8 cellular contexts compared by ENCODE assay signal in the genomic region with DNA sequence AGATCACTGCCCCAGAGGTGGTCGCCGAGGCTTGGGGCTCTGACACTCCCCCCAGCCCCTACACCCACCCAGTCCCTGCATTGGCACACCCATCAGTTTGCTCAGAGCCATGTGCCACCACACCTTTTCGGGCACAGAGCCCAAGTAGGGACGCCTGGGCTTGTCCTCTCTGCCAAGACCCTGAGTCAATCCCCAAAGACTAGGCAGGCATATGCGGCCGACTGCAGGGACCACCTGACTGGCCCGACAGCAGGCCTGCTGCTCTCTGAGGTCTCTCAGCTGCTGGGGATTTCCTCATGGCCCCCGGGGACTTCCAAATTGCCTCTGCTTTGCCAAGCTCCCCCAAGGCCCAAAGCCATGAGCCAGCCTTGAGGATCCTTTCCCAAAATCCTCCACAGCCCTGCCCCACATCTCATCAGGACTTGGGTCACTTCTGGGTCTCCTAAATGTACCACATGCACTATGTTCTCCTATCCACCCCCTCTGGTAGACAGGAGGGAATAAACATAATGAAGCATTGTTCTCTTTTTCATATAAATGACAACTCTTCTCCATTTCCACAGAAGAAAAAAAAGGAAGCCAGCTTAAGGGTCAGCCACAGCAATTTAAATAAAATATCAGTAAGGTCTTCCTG. TPM values are rescaled to one million over a fixed set of nuclear protein-coding genes. Genes with fewer than 3 reads are reported as not detected.
A peak's percentile ranks its signal among the peaks of the same experiment; 100 is the strongest.
DNase-seq lines count a peak whose midpoint lies in the region; ATAC-seq and TF ChIP-seq lines count a peak whose summit lies in the region.

No MANE protein-coding gene starts in this region.

- BruUV-seq in Panc1 (replicated peaks; lab: Mats Ljungman, UMichigan) = no TSS peak

- peak in 1 of 2 donors; percentile 78 for DNase-seq in cardiac muscle cell (ENCODE audit: low read depth in 1 of 2, low spot score in 1 of 2)
- no peak for DNase-seq in cardiac septum (ENCODE audit: low spot score)
- DNase-seq in Panc1 (ENCODE audit: low read depth, low spot score) = no peak
- no peak for DNase-seq in trophoblast cell
- DNase-seq in cortex of kidney (lab: John Stamatoyannopoulos, UW) = no peak
- no peak for DNase-seq in mucosa of gallbladder (ENCODE audit: low spot score)

- ATAC-seq in Panc1 (peak; percentile 0; the same call in 1 of the 2 replicates), HG03378 (IDR thresholded peaks at IDR 0.05; ENCODE audit: unreplicated experiment) (no peak)

- no peak overlapping the region for H3K9ac ChIP-seq in trophoblast cell (ENCODE audit: low read length)

- H2BK12ac ChIP-seq in trophoblast cell (ENCODE audit: low read length) = peak overlapping the region; percentile 76

- peaks cover 18% of the 10 kb centered on the region for H3K79me1 ChIP-seq in trophoblast cell (ENCODE audit: low read length)

- no peak overlapping the region for H3K23ac ChIP-seq in trophoblast cell (ENCODE audit: low read length)

- peak overlapping the region; percentile 21 for H3K4me3 ChIP-seq in cardiac muscle cell
- peak overlapping the region; percentile 39 to 53 for H3K4me3 ChIP-seq in Panc1 (ENCODE audit: low read depth in 2 of 2, low read length in 2 of 2)
- peak overlapping the region; percentile 44 to 51 for H3K4me3 ChIP-seq in esophagus (ENCODE audit: low read depth in 1 of 2, low read length in 2 of 2)
- H3K4me3 ChIP-seq in trophoblast cell (ENCODE audit: low read depth, low read length) = no peak overlapping the region

- H3K27ac ChIP-seq in cardiac muscle cell (no peak overlapping the region), Panc1 (ENCODE audit: low read length) (peak overlapping the region; percentile 97), esophagus (ENCODE audit: low read depth in 2 of 2, low read length in 1 of 2) (peak overlapping the region; percentile 84 to 86), trophoblast cell (ENCODE audit: low read depth, low read length) (no peak overlapping the region)

- no peak for TF ChIP-seq CTCF in cardiac muscle cell (IDR thresholded peaks at IDR 0.05; ENCODE audit: low read depth, low read length)
- TF ChIP-seq CTCF in Panc1 (IDR thresholded peaks at IDR 0.05) = no peak

- no peak overlapping the region for H3K4ac ChIP-seq in trophoblast cell (ENCODE audit: low read depth, low read length)

- peak overlapping the region; percentile 38 for H2AFZ ChIP-seq in trophoblast cell (ENCODE audit: insufficient read depth, low read length, poor library complexity)

- peaks cover 3% of the 10 kb centered on the region for H3K79me2 ChIP-seq in trophoblast cell (ENCODE audit: control insufficient read depth, insufficient read depth, low read length, poor library complexity)

- peak overlapping the region; percentile 81 for H4K91ac ChIP-seq in trophoblast cell (ENCODE audit: low read depth, low read length)

- intact Hi-C loops in cardiac septum (cut with DNase I) (loop anchor here (1.0 to 5.0 kb wide), 3 partner anchors 31 to 143 kb away; a partner anchor contains a TSS), Panc1 (cut with micrococcal nuclease; ENCODE audit: unreplicated experiment) (loop anchor here (2.0 kb wide), 2 partner anchors 31 to 69 kb away; a partner anchor contains a TSS)

- H3K4me1 ChIP-seq in cardiac muscle cell (ENCODE audit: low read depth) = peaks cover 42% of the 10 kb centered on the region
- H3K4me1 ChIP-seq in Panc1 (ENCODE audit: control insufficient read depth, insufficient read depth, low read length) = peaks cover 89% of the 10 kb centered on the region
- H3K4me1 ChIP-seq in esophagus (ENCODE audit: control insufficient read depth in 2 of 2, insufficient read depth in 2 of 2, low read length in 1 of 2) = peaks cover 6 to 16% of the 10 kb centered on the region in 2 donors
- peaks cover 31 to 41% of the 10 kb centered on the region in 2 experiments for H3K4me1 ChIP-seq in trophoblast cell (ENCODE audit: control insufficient read depth in 1 of 2, insufficient read depth in 2 of 2, low read length in 2 of 2)

- CTCF ChIA-PET in Panc1 (lab: Charles Lee) = interaction anchor here (0.6 to 4.8 kb wide), 12 partner anchors 10 to 198 kb away, joined by 3 to 97 read pairs (median 4); a partner anchor contains a TSS

- H2AK5ac ChIP-seq in trophoblast cell (ENCODE audit: low read length) = peak overlapping the region; percentile 34

- H3K14ac ChIP-seq in trophoblast cell (ENCODE audit: low read length) = peak overlapping the region; percentile 59

- H3K4me2 ChIP-seq in trophoblast cell (ENCODE audit: low read length) = peak overlapping the region; percentile 54

- no peaks in the 10 kb centered on the region for H3K9me3 ChIP-seq in cardiac muscle cell (ENCODE audit: low read depth)
- H3K9me3 ChIP-seq in Panc1 (ENCODE audit: control insufficient read depth, insufficient read depth, low read depth, low read length) = no peaks in the 10 kb centered on the region
- H3K9me3 ChIP-seq in esophagus (ENCODE audit: control insufficient read depth in 2 of 2, insufficient read depth in 1 of 2, low read depth in 1 of 2, low read length in 1 of 2) = no peaks in the 10 kb centered on the region
- H3K9me3 ChIP-seq in trophoblast cell (ENCODE audit: insufficient read depth, low read depth, low read length) = no peaks in the 10 kb centered on the region

- peak overlapping the region; percentile 63 for H4K12ac ChIP-seq in trophoblast cell (ENCODE audit: low read depth, low read length)

- WGBS in esophagus, 2 donors = 16 to 37% methylated on average over 8 of the region's 8 CpGs
- WGBS in trophoblast cell (ENCODE audit: extremely low coverage, insufficient coverage, insufficient read length) = no CpG with 5 or more reads among the region's 8 CpGs

- peak overlapping the region; percentile 57 for H3K18ac ChIP-seq in trophoblast cell (ENCODE audit: low read length)

- in situ Hi-C loops in Panc1 (cut with HindIII; ENCODE audit: low pct_unique_long_range_greater_than_20kb, low sequenced_read_pairs) = no loop called here

- H3K27me3 ChIP-seq in cardiac muscle cell (no peaks in the 10 kb centered on the region), Panc1 (ENCODE audit: control insufficient read depth, insufficient read depth, low read length) (no peaks in the 10 kb centered on the region), esophagus (ENCODE audit: control insufficient read depth in 1 of 2, insufficient read depth in 2 of 2, low read length in 2 of 2) (no peaks in the 10 kb centered on the region), trophoblast cell (ENCODE audit: insufficient read depth, low read length) (no peaks in the 10 kb centered on the region)

- POLR2A ChIA-PET in Panc1 (lab: Charles Lee) = interaction anchor here (0.6 to 0.7 kb wide), 3 partner anchors 27 to 313 kb away, joined by 3 to 7 read pairs (median 3); no protein-coding TSS in a partner anchor

- peak overlapping the region; percentile 63 for H4K8ac ChIP-seq in trophoblast cell (ENCODE audit: low read depth, low read length)

- H2BK120ac ChIP-seq in trophoblast cell (ENCODE audit: insufficient read depth, low read length, poor library complexity) = peak overlapping the region; percentile 47

- H2BK5ac ChIP-seq in trophoblast cell (ENCODE audit: low read depth, low read length, poor library complexity) = no peak overlapping the region

- H3K36me3 ChIP-seq in cardiac muscle cell (no peaks in the 10 kb centered on the region), Panc1 (ENCODE audit: control insufficient read depth, insufficient read depth, low read length) (no peaks in the 10 kb centered on the region), esophagus (ENCODE audit: control insufficient read depth in 2 of 2, insufficient read depth in 2 of 2, low read length in 1 of 2) (no peaks in the 10 kb centered on the region), trophoblast cell (ENCODE audit: control insufficient read depth in 1 of 2, insufficient read depth in 2 of 2, low read length in 2 of 2) (no peaks in the 10 kb centered on the region)

RNA-seq across cellular contexts. Expression of a gene that starts 30.6 kb away (rescaled TPM):
- total RNA-seq in cardiac muscle cell (326 and 564 TPM in 2 replicates), cardiac septum (317 TPM), Panc1 (2021; ENCODE audit: unreplicated experiment) (108 TPM), mucosa of gallbladder (198 TPM)
- polyA plus RNA-seq in cardiac muscle cell (186 and 218 TPM in 2 replicates), esophagus (10 to 100 TPM; 39.1 to 86.4 TPM)
- polyA plus RNA-seq in Panc1 (2012; ENCODE audit: insufficient read length) = 94.4 TPM
- polyA plus RNA-seq in trophoblast cell (2013) = 15.5 and 16.9 TPM in 2 replicates

Comparison
In these comparisons a context has a peak if more than half of its experiments do, and no peak if none do; other contexts are left out.
1. H3K27ac ChIP-seq: peak in Panc1 (single experiment) and esophagus (2 of 2); none in cardiac muscle cell (single experiment) and trophoblast cell (single experiment).